ENCODE assay signal across 24 cellular contexts in genomic region chr7:111096997-111097396, GRCh38. TPM values are rescaled to one million over a fixed set of nuclear protein-coding genes. Genes with fewer than 3 reads are reported as not detected.
A peak's percentile ranks its signal among the peaks of the same experiment; 100 is the strongest.
DNase-seq lines count a peak whose midpoint lies in the region; ATAC-seq and TF ChIP-seq lines count a peak whose summit lies in the region.
"Had no signal": no experiment of that assay in that cellular context is flagged by ENCODE, and none has a peak within 500 bp of the region (broad histone marks: within the 10 kb centered on the region; RNA-seq: fewer than 3 reads in every experiment).

No MANE protein-coding gene starts in this region.

- peak overlapping the region; percentile 8 for H3K4me3 Mint-ChIP-seq in CD4-positive, alpha-beta T cell
- peak overlapping the region; percentile 37; the same call in 2 of the 3 replicates for H3K4me3 Mint-ChIP-seq in GM23338
- H3K4me3 Mint-ChIP-seq in WTC11 = peak overlapping the region; percentile 4
- H3K4me3 Mint-ChIP-seq: B cell, memory B cell, nephron progenitor cell had no signal

- H3K27ac Mint-ChIP-seq in CD4-positive, alpha-beta T cell = peak overlapping the region; percentile 82
- peak overlapping the region; percentile 72; the same call in 1 of the 2 replicates for H3K27ac Mint-ChIP-seq in GM23338
- peak overlapping the region; percentile 41 for H3K27ac Mint-ChIP-seq in WTC11
- H3K27ac Mint-ChIP-seq: B cell, memory B cell, nephron progenitor cell had no signal

- H3K9me3 Mint-ChIP-seq in CD4-positive, alpha-beta T cell = no peaks in the 10 kb centered on the region
- H3K9me3 Mint-ChIP-seq in GM23338 (no peaks in the 10 kb centered on the region), WTC11 (no peaks in the 10 kb centered on the region)
- H3K9me3 Mint-ChIP-seq: memory B cell, nephron progenitor cell had no signal

- H3K4me2 ChIP-seq in GM23338 = peak overlapping the region; percentile 3; the same call in 1 of the 2 replicates

- H3K9ac ChIP-seq in iPS-18a (ENCODE audit: low read length) = peak overlapping the region; percentile 23

- H3K4me1 ChIP-seq in GM23338 (ENCODE audit: insufficient read depth) = peaks cover 54% of the 10 kb centered on the region
- peaks cover 65% of the 10 kb centered on the region for H3K4me1 ChIP-seq in iPS-18a (ENCODE audit: control insufficient read depth, low read depth, low read length)
- H3K4me1 ChIP-seq: testis had no signal

- no peaks in the 10 kb centered on the region for H3K27me3 Mint-ChIP-seq in CD4-positive, alpha-beta T cell
- H3K27me3 Mint-ChIP-seq in GM23338 (ENCODE audit: insufficient read depth, low read depth, poor library complexity) (no peaks in the 10 kb centered on the region), WTC11 (ENCODE audit: low read depth) (peaks cover 13% of the 10 kb centered on the region)
- H3K27me3 Mint-ChIP-seq: B cell, memory B cell had no signal

- peaks cover 68% of the 10 kb centered on the region for H3K4me1 Mint-ChIP-seq in CD4-positive, alpha-beta T cell (ENCODE audit: low read depth)
- H3K4me1 Mint-ChIP-seq in GM23338 = peaks cover 58% of the 10 kb centered on the region
- peaks cover 75% of the 10 kb centered on the region for H3K4me1 Mint-ChIP-seq in WTC11

- no peaks in the 10 kb centered on the region for H3K9me3 ChIP-seq in CD4-positive, alpha-beta T cell (ENCODE audit: control insufficient read depth, low read length)
- H3K9me3 ChIP-seq in iPS-18a (ENCODE audit: control insufficient read depth, low read depth, low read length) = no peaks in the 10 kb centered on the region
- H3K9me3 ChIP-seq: spleen, testis had no signal

- H3K79me2 ChIP-seq in GM23338 (replicated peaks; ENCODE audit: insufficient read depth) = no peaks in the 10 kb centered on the region

- ATAC-seq in CD4-positive, alpha-beta T cell (ENCODE audit: poor library complexity) = no peak
- ATAC-seq in GM23338 = peak; percentile 96
- peak; percentile 94 for ATAC-seq in WTC11
- no peak for ATAC-seq in HG02870 (IDR thresholded peaks at IDR 0.05; ENCODE audit: unreplicated experiment)
- ATAC-seq: HCT116, Panc1 had no signal

- H4K20me1 ChIP-seq in GM23338 (replicated peaks; ENCODE audit: insufficient read depth) = no peaks in the 10 kb centered on the region

- no peaks in the 10 kb centered on the region for H3K36me3 ChIP-seq in GM23338 (ENCODE audit: insufficient read depth)
- no peaks in the 10 kb centered on the region for H3K36me3 ChIP-seq in iPS-18a (ENCODE audit: control insufficient read depth, low read depth, low read length)
- H3K36me3 ChIP-seq: spleen had no signal

- POLR2A ChIA-PET in CD4-positive, alpha-beta T cell (lab: Charles Lee) = interaction anchor here (0.9 to 1.6 kb wide), 2 partner anchors 72 to 501 kb away, joined by 3 read pairs; no protein-coding TSS in a partner anchor
- POLR2A ChIA-PET in WTC11 (lab: Charles Lee) = no interaction called here

- no peak overlapping the region for H2AFZ ChIP-seq in GM23338

- peaks cover 24% of the 10 kb centered on the region for H3K36me3 Mint-ChIP-seq in CD4-positive, alpha-beta T cell (ENCODE audit: low read depth)
- H3K36me3 Mint-ChIP-seq in GM23338 (ENCODE audit: low read depth) = no peaks in the 10 kb centered on the region
- no peaks in the 10 kb centered on the region for H3K36me3 Mint-ChIP-seq in WTC11
- H3K36me3 Mint-ChIP-seq: memory B cell had no signal

- CTCF ChIA-PET in CD4-positive, alpha-beta T cell (lab: Charles Lee) = interaction anchor here (1.2 kb wide), 1 partner anchor 12 kb away, joined by 3 read pairs; no protein-coding TSS in a partner anchor
- CTCF ChIA-PET in WTC11 (lab: Charles Lee) = interaction anchor here (0.7 to 0.9 kb wide), 3 partner anchors 12 to 633 kb away, joined by 3 to 4 read pairs (median 3); no protein-coding TSS in a partner anchor

- H3F3A ChIP-seq in GM23338 (replicated peaks; ENCODE audit: low read depth) = no peaks in the 10 kb centered on the region

- TF ChIP-seq CTCF in CD4-positive, alpha-beta T cell (IDR thresholded peaks at IDR 0.05) = no peak
- TF ChIP-seq CTCF in GM23338 (conservative IDR thresholded peaks at IDR 0.05; ENCODE audit: low read depth in 2 of 2) (peak in 1 of 2 experiments; percentile 35; a peak in 2 of 4 replicates), WTC11 (IDR thresholded peaks at IDR 0.05) (no peak)

- no peaks in the 10 kb centered on the region for H3K27me3 ChIP-seq in CD4-positive, alpha-beta T cell (ENCODE audit: control insufficient read depth, insufficient read depth, low read length)
- H3K27me3 ChIP-seq in GM23338 (ENCODE audit: insufficient read depth) (no peaks in the 10 kb centered on the region), iPS-18a (ENCODE audit: control insufficient read depth, insufficient read depth, low read length) (no peaks in the 10 kb centered on the region)
- H3K27me3 ChIP-seq: spleen, testis had no signal

- DNase-seq in CD4-positive, alpha-beta T cell = no peak
- DNase-seq in GM23338 (ENCODE audit: low spot score) = peak; percentile 90
- DNase-seq in WTC11 (ENCODE audit: low spot score) = no peak
- DNase-seq in OCI-M1 (lab: John Stamatoyannopoulos, UW) = no peak
- DNase-seq in NCI-H2107 treated with DMSO at 0.1 percent for 48 hours (lab: John Stamatoyannopoulos, UW; ENCODE audit: unreplicated experiment) = no peak
- DNase-seq: activated CD4-positive, alpha-beta T cell treated with anti-CD3 and anti-CD28 coated beads, Interleukin-2, amount 50 U/mL, for 4 hours; aorta; effector memory CD4-positive, alpha-beta T cell; glutamatergic neuron; KBM-7; NCI-H1092; NCI-H2107; nephron progenitor cell; spleen; stimulated activated CD8-positive, alpha-beta memory T cell treated with anti-CD3 and anti-CD28 coated beads, Interleukin-4, amount 100 ng/mL, for 48 hours; testis had no signal

- H3K27ac ChIP-seq in CD4-positive, alpha-beta T cell (ENCODE audit: low read depth, low read length) = no peak overlapping the region
- peak overlapping the region; percentile 50 for H3K27ac ChIP-seq in GM23338 (ENCODE audit: low read depth)
- H3K27ac ChIP-seq in iPS-18a (ENCODE audit: low read length) = peak overlapping the region; percentile 76
- H3K27ac ChIP-seq: HL-60, SK-N-MC, spleen had no signal

- intact Hi-C loops in CD4-positive, alpha-beta T cell (cut with DNase I, micrococcal nuclease) = loop anchor here (5.0 to 10.0 kb wide), 3 partner anchors 388 to 1002 kb away; no protein-coding TSS in a partner anchor

- H3K9me2 ChIP-seq in GM23338 (ENCODE audit: insufficient read depth) = no peaks in the 10 kb centered on the region

- H3K4me3 ChIP-seq in GM23338 (no peak overlapping the region), iPS-18a (ENCODE audit: low read length) (peak overlapping the region; percentile 42)
- H3K4me3 ChIP-seq: SK-N-MC, spleen, testis had no signal

TF ChIP-seq in GM23338, 12 proteins besides CTCF, POLR2A, EP300 and RAD21 (continues in another document):
- TF ChIP-seq POLR2AphosphoS5 (IDR thresholded peaks at IDR 0.05; ENCODE audit: low read depth) = peak; percentile 37
- TF ChIP-seq CREB1 (CRISPR knock-in tag; IDR thresholded peaks at IDR 0.05; ENCODE audit: low read depth) = peak; percentile 55; the same call in 1 of the 2 replicates
- no peak for TF ChIP-seq ZNF331 (CRISPR knock-in tag; IDR thresholded peaks at IDR 0.05; ENCODE audit: low read depth)
- peak; percentile 21; the same call in 1 of the 2 replicates for TF ChIP-seq ETS1 (IDR thresholded peaks at IDR 0.05)

TF ChIP-seq in WTC11, 78 proteins besides CTCF, POLR2A, EP300 and RAD21:
- TF ChIP-seq FOXK1 (CRISPR knock-in tag; IDR thresholded peaks at IDR 0.05) = peak; percentile 45; the same call in 1 of the 2 replicates
- peak; percentile 70; the same call in 1 of the 2 replicates for TF ChIP-seq FOXP4 (CRISPR knock-in tag; IDR thresholded peaks at IDR 0.05)
- TF ChIP-seq TCF7 (CRISPR knock-in tag; IDR thresholded peaks at IDR 0.05; ENCODE audit: low read depth) = no peak
- 0 out of 2 replicates have a peak, but pooled peaks have one; percentile 57 for TF ChIP-seq ZNF425 (CRISPR knock-in tag; conservative IDR thresholded peaks at IDR 0.05)
- peak; percentile 93; the same call in 1 of the 2 replicates for TF ChIP-seq TEAD1 (CRISPR knock-in tag; IDR thresholded peaks at IDR 0.05)
TF ChIP-seq in WTC11: peak in this region for 4.

RNA-seq across cellular contexts. Expression of gene LRRN3, which starts 6.1 kb away (rescaled TPM):
- 1 to 10 TPM; 3.8 to 6.0 TPM for total RNA-seq in CD4-positive, alpha-beta T cell
- total RNA-seq in GM23338 (2014; rRNA removed; shearing (Covaris generic)) = 0.23 TPM in 1 of 2 replicates, not detected in the other
- polyA plus RNA-seq in GM23338 (2016; fragmentation: Nextera tagmentation; extraction: Ambion mirVana) = 0.31 and 0.40 TPM in 2 replicates
- total RNA-seq in WTC11 (2021) = 0.16 to 0.70 TPM (median 0.34 TPM) in 3 replicates

Comparison
In these comparisons a context has a peak if more than half of its experiments do, and no peak if none do; other contexts are left out.
1. ATAC-seq: peak in GM23338 (single experiment) and WTC11 (single experiment); none in CD4-positive, alpha-beta T cell (single experiment) and HG02870 (single experiment).
2. Peak in every context shown above with its lines, with median percentiles within 50 percentile points of each other: H3K27ac Mint-ChIP-seq and H3K4me3 Mint-ChIP-seq.